8 cellular contexts compared by ENCODE assay signal in the genomic region with DNA sequence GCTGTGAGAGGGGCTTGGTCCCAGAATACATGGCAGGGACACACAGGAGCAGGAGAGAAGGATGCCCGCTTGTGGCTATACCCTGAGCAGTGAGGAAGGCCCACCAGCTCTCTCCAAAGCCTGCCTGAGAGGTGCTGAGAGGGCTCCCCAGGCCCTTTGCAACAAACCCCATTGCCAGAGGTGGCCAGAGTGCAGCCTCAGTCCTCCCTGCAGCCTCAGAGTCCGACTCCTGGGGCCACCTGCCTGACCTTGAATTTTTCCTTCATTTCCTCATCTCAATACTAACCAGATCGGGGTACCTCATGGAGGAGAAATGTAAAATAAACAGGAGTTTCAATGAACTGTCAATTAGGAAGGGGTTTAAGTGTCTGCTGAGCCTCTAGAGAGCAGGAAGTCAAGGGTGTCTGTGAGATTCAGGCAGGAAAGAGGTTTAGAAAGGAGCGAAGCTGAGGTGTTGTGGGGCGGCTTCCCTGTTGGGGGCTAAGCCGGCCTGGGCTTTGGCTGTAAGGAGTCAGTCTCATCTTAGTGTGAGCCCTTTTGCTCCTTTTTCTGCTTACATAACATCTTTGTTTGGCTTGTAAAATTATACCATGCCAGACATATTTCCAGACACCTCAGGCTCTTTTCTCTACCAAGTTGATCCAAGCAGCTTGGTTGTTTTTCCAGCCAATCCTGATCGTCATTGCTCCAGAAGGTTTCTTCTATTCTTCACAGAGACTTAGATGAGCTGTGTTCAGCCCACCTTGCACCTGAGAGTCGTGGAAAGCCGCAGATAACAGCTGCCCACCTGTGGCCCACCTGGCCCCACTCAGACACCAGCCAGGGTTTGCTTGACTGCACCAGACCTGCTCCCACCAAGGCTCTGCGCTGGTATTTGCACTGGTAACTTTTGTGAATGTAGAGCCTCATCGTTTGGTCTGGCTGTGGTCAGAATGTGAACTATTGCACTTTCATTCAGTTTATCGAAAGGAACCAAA. TPM values are rescaled to one million over a fixed set of nuclear protein-coding genes. Genes with fewer than 3 reads are reported as not detected.
A peak's percentile ranks its signal among the peaks of the same experiment; 100 is the strongest.
DNase-seq lines count a peak whose midpoint lies in the region; ATAC-seq lines count a peak whose summit lies in the region.

No MANE protein-coding gene starts in this region.

- peak; percentile 75 for DNase-seq in activated CD8-positive, alpha-beta memory T cell treated with anti-CD3 and anti-CD28 coated beads, Interleukin-2, amount 10 ng/mL, durations not matched to agents 7 days and 5 days
- no peak for DNase-seq in activated CD8-positive, alpha-beta memory T cell treated with anti-CD3 and anti-CD28 coated beads, Interleukin-2, amount 50 U/mL, for 48 hours
- DNase-seq in T-helper 9 cell, result peak; percentile 36
- peak; percentile 50 for DNase-seq in stimulated activated CD8-positive, alpha-beta memory T cell treated with anti-CD3 and anti-CD28 coated beads, Interleukin-4, amount 100 ng/mL, for 48 hours
- DNase-seq in effector CD8-positive, alpha-beta T cell (lab: John Stamatoyannopoulos, UW), result no peak
- no peak for DNase-seq in NCI-H446 treated with DMSO at 0.1 percent for 48 hours (lab: John Stamatoyannopoulos, UW)
- DNase-seq in NCI-H1930 (lab: John Stamatoyannopoulos, UW), result no peak

- CTCF ChIA-PET in activated CD8-positive, alpha-beta memory T cell treated with anti-CD3 and anti-CD28 coated beads, Interleukin-2, amount 10 ng/mL, durations not matched to agents 7 days and 5 days (lab: Charles Lee), result interaction anchor here (0.6 to 3.5 kb wide), 14 partner anchors 8 to 40 kb away, joined by 3 to 18 read pairs (median 4); partner anchors contain the start of gene CMTM7

- peaks cover 5% of the 10 kb centered on the region for H3K36me3 Mint-ChIP-seq in activated CD8-positive, alpha-beta memory T cell treated with anti-CD3 and anti-CD28 coated beads, Interleukin-2, amount 10 ng/mL, durations not matched to agents 7 days and 5 days

- H3K27ac Mint-ChIP-seq in activated CD8-positive, alpha-beta memory T cell treated with anti-CD3 and anti-CD28 coated beads, Interleukin-2, amount 10 ng/mL, durations not matched to agents 7 days and 5 days, result peak overlapping the region; percentile 99

- H3K4me3 Mint-ChIP-seq in activated CD8-positive, alpha-beta memory T cell treated with anti-CD3 and anti-CD28 coated beads, Interleukin-2, amount 10 ng/mL, durations not matched to agents 7 days and 5 days, result peak overlapping the region; percentile 61

- H3K27me3 Mint-ChIP-seq in activated CD8-positive, alpha-beta memory T cell treated with anti-CD3 and anti-CD28 coated beads, Interleukin-2, amount 10 ng/mL, durations not matched to agents 7 days and 5 days, result no peaks in the 10 kb centered on the region

- H3K4me1 Mint-ChIP-seq in activated CD8-positive, alpha-beta memory T cell treated with anti-CD3 and anti-CD28 coated beads, Interleukin-2, amount 10 ng/mL, durations not matched to agents 7 days and 5 days, result peaks cover 91% of the 10 kb centered on the region

- H3K9me3 Mint-ChIP-seq in activated CD8-positive, alpha-beta memory T cell treated with anti-CD3 and anti-CD28 coated beads, Interleukin-2, amount 10 ng/mL, durations not matched to agents 7 days and 5 days (ENCODE audit: low read depth), result no peaks in the 10 kb centered on the region

- ATAC-seq in activated CD8-positive, alpha-beta memory T cell treated with anti-CD3 and anti-CD28 coated beads, Interleukin-2, amount 10 ng/mL, durations not matched to agents 7 days and 5 days, result peak; percentile 50
- ATAC-seq in HG02973 (IDR thresholded peaks at IDR 0.05; ENCODE audit: unreplicated experiment), result peak; percentile 65

RNA-seq across cellular contexts. Expression of gene CMTM7, which starts 36.7 kb away (rescaled TPM):
- total RNA-seq in activated CD8-positive, alpha-beta memory T cell treated with anti-CD3 and anti-CD28 coated beads, Interleukin-2, amount 10 ng/mL, durations not matched to agents 7 days and 5 days, result 10 to 100 TPM; 42.6 to 49.8 TPM

Comparison
In these comparisons a context has a peak if more than half of its experiments do, and no peak if none do; other contexts are left out.
1. DNase-seq: peak in activated CD8-positive, alpha-beta memory T cell treated with anti-CD3 and anti-CD28 coated beads, Interleukin-2, amount 10 ng/mL, durations not matched to agents 7 days and 5 days (single experiment), T-helper 9 cell (single experiment) and stimulated activated CD8-positive, alpha-beta memory T cell treated with anti-CD3 and anti-CD28 coated beads, Interleukin-4, amount 100 ng/mL, for 48 hours (single experiment); none in activated CD8-positive, alpha-beta memory T cell treated with anti-CD3 and anti-CD28 coated beads, Interleukin-2, amount 50 U/mL, for 48 hours (single experiment), effector CD8-positive, alpha-beta T cell (single experiment), NCI-H446 treated with DMSO at 0.1 percent for 48 hours (single experiment) and NCI-H1930 (0 of 2).